Comparison of ENCODE assay signal across 8 cellular contexts in the genomic region with DNA sequence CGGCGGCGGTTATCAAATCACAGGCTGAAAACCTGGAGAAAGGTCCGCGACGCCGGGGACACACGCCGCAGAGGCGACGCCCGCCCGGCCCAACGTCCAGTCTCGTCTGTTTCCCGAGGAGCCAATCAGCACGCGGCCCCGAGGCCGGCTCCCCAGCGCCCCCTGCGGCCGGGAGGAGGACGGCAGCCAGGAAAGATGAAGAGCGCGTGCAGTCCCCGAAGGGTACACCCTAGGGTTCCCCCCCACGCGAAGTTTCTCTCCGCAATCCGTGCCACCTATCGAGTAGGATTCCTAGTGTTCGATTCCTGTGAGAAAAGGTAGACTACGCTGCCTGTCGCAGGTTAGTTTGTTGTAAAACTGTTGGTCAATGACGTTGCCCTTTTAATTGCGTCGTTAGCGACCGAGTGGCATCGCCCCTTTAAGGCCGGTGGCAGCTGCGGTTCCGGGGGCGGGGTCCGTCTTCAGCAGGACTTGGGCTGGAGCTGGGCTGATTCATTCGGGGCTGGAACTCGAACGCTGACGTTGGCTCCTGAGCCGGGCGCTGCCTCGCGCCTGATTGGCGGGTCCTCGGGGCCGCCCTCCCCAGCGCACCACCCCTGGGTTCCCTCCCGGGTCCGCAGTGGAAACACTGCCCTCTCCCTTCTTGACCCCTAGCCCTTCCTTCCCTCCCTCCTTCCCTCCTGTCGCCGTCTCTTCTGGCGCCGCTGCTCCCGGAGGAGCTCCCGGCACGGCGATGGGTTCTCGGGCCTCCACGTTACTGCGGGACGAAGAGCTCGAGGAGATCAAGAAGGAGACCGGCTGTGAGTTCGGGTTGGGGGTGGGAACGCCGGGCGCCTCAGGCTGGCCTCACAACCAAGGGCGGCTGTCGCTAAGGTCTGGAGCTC. TPM values are rescaled to one million over a fixed set of nuclear protein-coding genes. Genes with fewer than 3 reads are reported as not detected.
DNase-seq lines count a peak whose midpoint lies in the region; ATAC-seq and TF ChIP-seq lines count a peak whose summit lies in the region.

Gene CHP1 (plus strand): TSS at position 619 of the 884 bp plus-strand sequence. CDS start 115 bp downstream, at position 734.
Gene EXD1 (minus strand): TSS at position 108 of the 884 bp plus-strand sequence. CDS start 4,182 bp downstream, outside the sequence.

- H3K9me3 ChIP-seq in BLaER1 treated with 17β-estradiol and CSF1 and Interleukin-3, amounts not matched to agents 10 nM and 100 nM (replicated peaks in 1 of 11) = no peaks in the 10 kb centered on the region
- no peaks in the 10 kb centered on the region for H3K9me3 ChIP-seq in colonic mucosa

- DNase-seq in GM19240 (ENCODE audit: insufficient read length, low spot score) = peak; percentile 90
- DNase-seq in NCI-H524 (lab: John Stamatoyannopoulos, UW) = peak; percentile 93 to 97
- DNase-seq in activated CD4-positive, alpha-beta T cell treated with anti-CD3 and anti-CD28 coated beads for 4 hours = peak; percentile 94 to 95
- peak; percentile 98 for DNase-seq in colonic mucosa
- DNase-seq in kidney tubule cell (ENCODE audit: low spot score) = peak; percentile 99
- peak; percentile 85 to 91 for DNase-seq in stimulated activated CD4-positive, alpha-beta T cell treated with anti-CD3 and anti-CD28 coated beads, Interleukin-1b, Interleukin-23, amount 100 ng/mL, for 1 hour (ENCODE audit: low read depth in 2 of 2)

- peaks cover 0 to 8% (median 0%) of the 10 kb centered on the region in 11 experiments; a peak in 4 of 22 replicates for H3K36me3 ChIP-seq in BLaER1 treated with 17β-estradiol and CSF1 and Interleukin-3, amounts not matched to agents 10 nM and 100 nM
- no peaks in the 10 kb centered on the region for H3K36me3 ChIP-seq in colonic mucosa

- H3K4me3 ChIP-seq in BLaER1 treated with 17β-estradiol and CSF1 and Interleukin-3, amounts not matched to agents 10 nM and 100 nM = peak within 1 kb of the TSS; percentile 70 to 94 (median 83)
- H3K4me3 ChIP-seq in colonic mucosa = peak within 1 kb of the TSS; percentile 84

- no peaks in the 10 kb centered on the region for H3K27me3 ChIP-seq in BLaER1 treated with 17β-estradiol and CSF1 and Interleukin-3, amounts not matched to agents 10 nM and 100 nM
- no peaks in the 10 kb centered on the region for H3K27me3 ChIP-seq in colonic mucosa

- peak within 1 kb of the TSS; percentile 86 to 96 (median 90) for H3K4me2 ChIP-seq in BLaER1 treated with 17β-estradiol and CSF1 and Interleukin-3, amounts not matched to agents 10 nM and 100 nM

- peaks cover 0 to 36% (median 14%) of the 10 kb centered on the region in 11 experiments; a peak in 11 of 22 replicates for H4K20me1 ChIP-seq in BLaER1 treated with 17β-estradiol and CSF1 and Interleukin-3, amounts not matched to agents 10 nM and 100 nM

- peak within 1 kb of the TSS; percentile 76 to 91 (median 88) for H3K9ac ChIP-seq in BLaER1 treated with 17β-estradiol and CSF1 and Interleukin-3, amounts not matched to agents 10 nM and 100 nM
- peak within 1 kb of the TSS; percentile 75 to 91 for H3K9ac ChIP-seq in colonic mucosa (ENCODE audit: low read depth in 2 of 2, low read length in 2 of 2)

- H3K4me1 ChIP-seq in BLaER1 treated with 17β-estradiol and CSF1 and Interleukin-3, amounts not matched to agents 10 nM and 100 nM = peaks cover 14 to 25% (median 22%) of the 10 kb centered on the region in 10 experiments
- no peaks in the 10 kb centered on the region for H3K4me1 ChIP-seq in colonic mucosa

- intact Hi-C loops in colonic mucosa (cut with DNase I) = no loop called here

- peak within 1 kb of the TSS; percentile 71 to 91 (median 85) for H3K27ac ChIP-seq in BLaER1 treated with 17β-estradiol and CSF1 and Interleukin-3, amounts not matched to agents 10 nM and 100 nM
- H3K27ac ChIP-seq in colonic mucosa = peak within 1 kb of the TSS; percentile 89

- peak; percentile 97 for TF ChIP-seq CTCF in colonic mucosa (IDR thresholded peaks at IDR 0.05)

- ATAC-seq in HG03457 (IDR thresholded peaks at IDR 0.05; ENCODE audit: unreplicated experiment) = peak; percentile 89

RNA-seq across cellular contexts. Expression of gene CHP1, which starts in this region (rescaled TPM):
- total RNA-seq in colonic mucosa = 100 to 1,000 TPM; 251 to 388 TPM

RNA-seq across cellular contexts. Expression of gene EXD1, which starts in this region (rescaled TPM):
- total RNA-seq in colonic mucosa = not detected

Comparison
In these comparisons a context has a peak if more than half of its experiments do, and no peak if none do; other contexts are left out.
1. Peak in every context shown above with its lines: DNase-seq, ATAC-seq, H3K4me3 ChIP-seq and H3K27ac ChIP-seq.